13 cellular contexts compared by ENCODE assay signal in genomic region chr5:120108586-120109254, GRCh38.
"Had no signal": no experiment of that assay in that cellular context is flagged by ENCODE, and none has a peak within 500 bp of the region (broad histone marks: within the 10 kb centered on the region; RNA-seq: fewer than 3 reads in every experiment).

No MANE protein-coding gene starts in this region.

- H3K36me3 ChIP-seq: thyroid gland, vagina had no signal

- H3K4me1 ChIP-seq: thyroid gland, vagina had no signal

- H3K27ac ChIP-seq: skin epidermis, thyroid gland, vagina had no signal

- H3K9me3 ChIP-seq: thyroid gland, vagina had no signal

- H3K27me3 ChIP-seq: thyroid gland, vagina had no signal

- H3K4me3 ChIP-seq: lung, skin epidermis, thyroid gland, vagina had no signal

- DNase-seq: activated CD4-positive, alpha-beta T cell treated with anti-CD3 and anti-CD28 coated beads, Interleukin-2, amount 50 U/mL, for 4 hours; activated CD4-positive, CD25-positive, alpha-beta regulatory T cell treated with anti-CD3 and anti-CD28 coated beads, Interleukin-2, amount 50 U/mL, for 72 hours; activated effector memory CD4-positive, alpha-beta T cell treated with Interleukin-2 at 50 U/mL for 16 hours; activated T-cell treated with anti-CD3 and anti-CD28 coated beads, Interleukin-2, amount 50 U/mL, for 24 hours; hypothalamus; left colon; naive B cell; retina; T-helper 9 cell; thyroid gland had no signal
